15 cellular contexts compared by ENCODE assay signal in genomic region chr3:48125026-48125704, GRCh38.
DNase-seq lines count a peak whose midpoint lies in the region; ATAC-seq and TF ChIP-seq lines count a peak whose summit lies in the region.
"Had no signal": no experiment of that assay in that cellular context is flagged by ENCODE, and none has a peak within 500 bp of the region (broad histone marks: within the 10 kb centered on the region; RNA-seq: fewer than 3 reads in every experiment).

No MANE protein-coding gene starts in this region.

- DNase-seq in MCF 10A (ENCODE audit: unreplicated experiment) (peak; percentile 49), breast epithelium (ENCODE audit: low spot score in 2 of 2) (no peak), amniotic epithelial cell (ENCODE audit: low read depth) (peak; percentile 67), iris pigment epithelial cell (ENCODE audit: low read depth) (peak; percentile 91), aorta (peak; percentile 67 to 79), SKM-1 treated with dmso at 0.1 percent for 144 hours (lab: John Stamatoyannopoulos, UW; ENCODE audit: unreplicated experiment) (no peak), NCI-H82 treated with DMSO at 0.1 percent for 48 hours (lab: John Stamatoyannopoulos, UW; ENCODE audit: unreplicated experiment) (no peak), GM19240 (ENCODE audit: insufficient read length, low spot score) (no peak)
- DNase-seq: activated CD4-positive, alpha-beta T cell treated with anti-CD3 and anti-CD28 coated beads for 48 hours; left ventricle myocardium superior; NCI-H1436; stimulated activated naive CD4-positive, alpha-beta T cell had no signal

- CTCF ChIA-PET in MCF 10A (lab: Yijun Ruan, JAX) = interaction anchor here (0.7 to 1.1 kb wide), 3 partner anchors 26 to 217 kb away, joined by 3 to 4 read pairs (median 3); no protein-coding TSS in a partner anchor

- H3K9me3 Mint-ChIP-seq in MCF 10A (ENCODE audit: unreplicated experiment) = no peaks in the 10 kb centered on the region
- H3K9me3 Mint-ChIP-seq: activated T-helper 2 cell treated with anti-CD3 and anti-CD28 coated beads, Interferon-gamma antibody, Interleukin-2, Interleukin-4, amounts not matched to agents 10 μg/mL and 5 μg/mL and 100 μg/mL, durations not matched to agents 14 hours and 24 hours and 36 hours had no signal

- no peaks in the 10 kb centered on the region for H3K36me3 Mint-ChIP-seq in MCF 10A (ENCODE audit: insufficient read depth, unreplicated experiment)

- no peak overlapping the region for H3K4me3 Mint-ChIP-seq in MCF 10A (ENCODE audit: unreplicated experiment)

- H3K27ac ChIP-seq in breast epithelium (no peak overlapping the region), aorta (ENCODE audit: low read depth in 1 of 2, low read length in 2 of 2) (no peak overlapping the region)
- H3K27ac ChIP-seq: 22Rv1, neutrophil had no signal

- H3K4me1 Mint-ChIP-seq in MCF 10A (ENCODE audit: insufficient read depth, unreplicated experiment) = peaks cover 6% of the 10 kb centered on the region

- BruUV-seq in MCF 10A (replicated peaks; lab: Mats Ljungman, UMichigan) = no TSS peak

- no peak overlapping the region for H3K27ac Mint-ChIP-seq in MCF 10A (ENCODE audit: low read depth, unreplicated experiment)
- H3K27ac Mint-ChIP-seq: activated T-helper 2 cell treated with anti-CD3 and anti-CD28 coated beads, Interferon-gamma antibody, Interleukin-2, Interleukin-4, amounts not matched to agents 10 μg/mL and 5 μg/mL and 100 μg/mL, durations not matched to agents 14 hours and 24 hours and 36 hours had no signal

- intact Hi-C loops in MCF 10A (cut with micrococcal nuclease) (no loop called here), breast epithelium (cut with DNase I; ENCODE audit: low total_unique reads) (no loop called here), aorta (cut with DNase I) (no loop called here)

- WGBS in aorta, 2 donors = 34 to 37% methylated on average over 8 of the region's 8 CpGs

- no peaks in the 10 kb centered on the region for H3K9me3 ChIP-seq in breast epithelium
- H3K9me3 ChIP-seq in aorta (ENCODE audit: control insufficient read depth, low read length) = no peaks in the 10 kb centered on the region
- H3K9me3 ChIP-seq: neutrophil had no signal

- no peaks in the 10 kb centered on the region for H3K27me3 Mint-ChIP-seq in MCF 10A (ENCODE audit: insufficient read depth, unreplicated experiment)

- H3K36me3 ChIP-seq in breast epithelium (no peaks in the 10 kb centered on the region), aorta (ENCODE audit: control insufficient read depth in 1 of 2, insufficient read depth in 2 of 2, low read length in 1 of 2) (no peaks in the 10 kb centered on the region)
- H3K36me3 ChIP-seq: neutrophil had no signal

- H3K27me3 ChIP-seq in breast epithelium (no peaks in the 10 kb centered on the region), aorta (ENCODE audit: control insufficient read depth in 1 of 2, insufficient read depth in 2 of 2, low read length in 1 of 2) (no peaks in the 10 kb centered on the region)
- H3K27me3 ChIP-seq: neutrophil had no signal

- TF ChIP-seq POLR2A in breast epithelium (IDR thresholded peaks at IDR 0.05) = no peak

- peak; percentile 62 for ATAC-seq in aorta (ENCODE audit: low FRiP score)
- ATAC-seq: left ventricle myocardium superior had no signal

- H3K4me1 ChIP-seq in breast epithelium (no peaks in the 10 kb centered on the region), aorta (ENCODE audit: control insufficient read depth in 1 of 2, insufficient read depth in 2 of 2, low read length in 2 of 2) (no peaks in the 10 kb centered on the region)

- POLR2A ChIA-PET in MCF 10A (lab: Yijun Ruan, JAX) = interaction anchor here (0.6 to 4.0 kb wide), 5 partner anchors 8 to 37 kb away, joined by 3 to 31 read pairs (median 4); no protein-coding TSS in a partner anchor

- H3K4me3 ChIP-seq in breast epithelium (no peak overlapping the region), aorta (ENCODE audit: low read length in 2 of 2) (no peak overlapping the region)

- TF ChIP-seq CTCF in MCF 10A (IDR thresholded peaks at IDR 0.05; ENCODE audit: unreplicated experiment) (no peak), breast epithelium (IDR thresholded peaks at IDR 0.05) (no peak)

Comparison
In these comparisons a context has a peak if more than half of its experiments do, and no peak if none do; other contexts are left out.
1. DNase-seq: peak in MCF 10A (single experiment), amniotic epithelial cell (single experiment), iris pigment epithelial cell (single experiment) and aorta (2 of 2); none in breast epithelium (0 of 2), SKM-1 treated with dmso at 0.1 percent for 144 hours (single experiment), NCI-H82 treated with DMSO at 0.1 percent for 48 hours (single experiment) and GM19240 (single experiment).